Comparison of ENCODE assay signal across 26 cellular contexts in the genomic region with DNA sequence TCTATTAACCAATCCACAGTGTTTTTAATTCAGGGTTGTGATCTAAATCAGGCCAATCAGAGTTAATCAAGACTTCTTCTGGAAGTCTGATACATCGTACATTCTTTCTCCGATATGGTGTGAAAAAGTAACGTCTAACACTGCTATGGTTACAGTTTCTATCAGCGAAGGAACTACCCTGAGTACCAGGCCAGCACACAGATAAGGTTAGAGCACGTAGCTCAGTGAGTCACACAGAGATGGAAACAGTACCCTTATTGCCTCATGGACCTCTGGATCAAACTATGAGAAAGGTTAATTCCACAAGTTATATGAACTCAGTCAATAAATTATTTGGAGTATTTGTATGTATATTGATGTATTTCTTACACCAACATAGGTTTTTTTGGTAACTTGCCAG. TPM values are rescaled to one million over a fixed set of nuclear protein-coding genes. Genes with fewer than 3 reads are reported as not detected.
"Had no signal": no experiment of that assay in that cellular context is flagged by ENCODE, and none has a peak within 500 bp of the region (broad histone marks: within the 10 kb centered on the region; RNA-seq: fewer than 3 reads in every experiment).

No MANE protein-coding gene starts in this region.

- ATAC-seq: HepG2, Panc1, PC-3, SK-N-SH treated with all-trans-retinoic acid at 6 μM for 48 hours had no signal

- H3K36me3 ChIP-seq: MG63, SJCRH30 had no signal

- H3K9me3 ChIP-seq: MG63, SJCRH30 had no signal

- DNase-seq: IMR-90, Karpas-422, KG1, MG63, NCI-H1092, NCI-H1105 treated with DMSO at 0.1 percent for 48 hours, NCI-H1417 treated with DMSO at 0.1 percent for 48 hours, NCI-H146, NCI-H187, NCI-H2029, NCI-H2081 treated with DMSO at 0.1 percent for 48 hours, NCI-H2171, NCI-H226, NCI-H446 treated with DMSO at 0.1 percent for 48 hours, NCI-H510A treated with DMSO at 0.1 percent for 48 hours, NCI-H526, NCI-H748 treated with DMSO at 0.1 percent for 48 hours, PC-3, SHP77 treated with DMSO at 0.1 percent for 48 hours, SJCRH30, T-helper 1 cell had no signal

- FAIRE-seq: HepG2 had no signal

- H3K4me3 ChIP-seq: MG63, SJCRH30 had no signal

- H3K27me3 ChIP-seq: MG63, SJCRH30 had no signal

- H3K27ac ChIP-seq: RWPE1, SJCRH30 had no signal

RNA-seq across cellular contexts. Expression of a gene that starts 3.3 kb away (rescaled TPM):
- total RNA-seq: HepG2, HT1080, IMR-90, PC-3, SJCRH30 had no signal
- polyA plus RNA-seq: HepG2, IMR-90 had no signal

RNA-seq across cellular contexts. Expression of a gene that starts 25.6 kb away (rescaled TPM):
- total RNA-seq: HepG2, HT1080, IMR-90, PC-3, SJCRH30 had no signal
- polyA plus RNA-seq: HepG2, IMR-90 had no signal

RNA-seq across cellular contexts. Expression of a gene that starts 51.6 kb away (rescaled TPM):
- total RNA-seq: HepG2, HT1080, IMR-90, PC-3, SJCRH30 had no signal
- polyA plus RNA-seq: HepG2, IMR-90 had no signal

RNA-seq across cellular contexts. Expression of a gene that starts 53.9 kb away (rescaled TPM):
- total RNA-seq: HepG2, HT1080, IMR-90, PC-3, SJCRH30 had no signal
- polyA plus RNA-seq: HepG2, IMR-90 had no signal
